1 cellular context compared by ENCODE assay signal in the genomic region with DNA sequence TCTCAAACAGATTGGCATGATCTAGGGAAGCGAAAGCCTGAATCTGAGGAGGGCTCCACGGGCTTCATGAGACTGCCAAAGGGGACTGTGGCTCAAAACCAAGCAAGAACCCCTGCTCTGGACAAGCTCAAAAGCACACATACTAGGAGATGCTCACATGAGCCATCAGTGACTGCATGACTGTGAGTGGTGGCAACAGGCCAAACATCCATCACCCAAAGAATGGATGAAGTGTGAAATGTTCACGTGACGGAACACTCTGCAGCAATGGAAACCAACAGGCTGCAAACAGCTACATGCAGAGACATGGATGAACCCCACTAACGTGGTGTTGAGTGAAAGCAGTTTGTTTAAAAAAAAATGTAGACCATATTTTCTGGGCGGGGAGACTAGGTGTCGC.
TF ChIP-seq lines count a peak whose summit lies in the region.

No MANE protein-coding gene starts in this region.

TF ChIP-seq in IMR-90, 13 proteins besides CTCF, POLR2A, EP300 and RAD21:
- TF ChIP-seq CEBPB (IDR thresholded peaks at IDR 0.05; ENCODE audit: low read depth, low read length) (no peak), MAZ (IDR thresholded peaks at IDR 0.05; ENCODE audit: borderline replicate concordance, low read depth, low read length) (no peak), NFE2L2 (IDR thresholded peaks at IDR 0.05; ENCODE audit: low read depth, low read length) (no peak), RCOR1 (IDR thresholded peaks at IDR 0.05; ENCODE audit: insufficient replicate concordance, low read length) (no peak), RFX5 (IDR thresholded peaks at IDR 0.05; ENCODE audit: low read depth, low read length) (no peak), ELK1 (IDR thresholded peaks at IDR 0.05; ENCODE audit: borderline replicate concordance, low read depth, low read length) (no peak), FOS (IDR thresholded peaks at IDR 0.05; ENCODE audit: low read depth, low read length) (no peak), USF2 (IDR thresholded peaks at IDR 0.05; ENCODE audit: low read depth, low read length) (no peak), SMC3 (IDR thresholded peaks at IDR 0.05; ENCODE audit: low read depth, low read length) (no peak)
TF ChIP-seq in IMR-90: peak in this region for 0.
